Comparison of ENCODE assay signal across 2 cellular contexts in genomic region chr7:110179037-110179436, GRCh38.
TF ChIP-seq lines count a peak whose summit lies in the region.

No MANE protein-coding gene starts in this region.

TF ChIP-seq in A549, 52 proteins besides CTCF, POLR2A, EP300 and RAD21:
- no peak for TF ChIP-seq NR3C1 (IDR thresholded peaks at IDR 0.05)
- TF ChIP-seq MAZ (IDR thresholded peaks at IDR 0.05; ENCODE audit: borderline replicate concordance, low read depth, low read length), result no peak
- TF ChIP-seq ZNF302 (CRISPR knock-in tag; IDR thresholded peaks at IDR 0.05), result no peak
- TF ChIP-seq JUN (IDR thresholded peaks at IDR 0.05), result no peak
- TF ChIP-seq CEBPB (IDR thresholded peaks at IDR 0.05), result no peak
- no peak for TF ChIP-seq EHF (CRISPR knock-in tag; IDR thresholded peaks at IDR 0.05)
- no peak for TF ChIP-seq KDM1A (IDR thresholded peaks at IDR 0.05; ENCODE audit: low read depth)
- TF ChIP-seq MAX (IDR thresholded peaks at IDR 0.05), result no peak
- no peak for TF ChIP-seq MAFK (IDR thresholded peaks at IDR 0.05; ENCODE audit: partially characterized antibody)
- TF ChIP-seq ZSCAN20 (CRISPR knock-in tag; IDR thresholded peaks at IDR 0.05), result no peak
- TF ChIP-seq ELK1 (IDR thresholded peaks at IDR 0.05; ENCODE audit: low read depth, low read length), result no peak
- TF ChIP-seq CHD4 (IDR thresholded peaks at IDR 0.05; ENCODE audit: borderline replicate concordance), result no peak
- no peak for TF ChIP-seq EHMT2 (IDR thresholded peaks at IDR 0.05; ENCODE audit: low read depth)
- TF ChIP-seq ESRRA (IDR thresholded peaks at IDR 0.05; ENCODE audit: borderline replicate concordance, low read length), result no peak
- TF ChIP-seq SREBF2 (IDR thresholded peaks at IDR 0.05), result no peak
- TF ChIP-seq, protein P1, sequence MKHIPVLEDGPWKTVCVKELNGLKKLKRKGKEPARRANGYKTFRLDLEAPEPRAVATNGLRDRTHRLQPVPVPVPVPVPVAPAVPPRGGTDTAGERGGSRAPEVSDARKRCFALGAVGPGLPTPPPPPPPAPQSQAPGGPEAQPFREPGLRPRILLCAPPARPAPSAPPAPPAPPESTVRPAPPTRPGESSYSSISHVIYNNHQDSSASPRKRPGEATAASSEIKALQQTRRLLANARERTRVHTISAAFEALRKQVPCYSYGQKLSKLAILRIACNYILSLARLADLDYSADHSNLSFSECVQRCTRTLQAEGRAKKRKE (CRISPR knock-in tag; IDR thresholded peaks at IDR 0.05; ENCODE audit: low read depth), result no peak

TF ChIP-seq in IMR-90, 13 proteins besides CTCF, POLR2A, EP300 and RAD21:
- TF ChIP-seq NFE2L2 (IDR thresholded peaks at IDR 0.05; ENCODE audit: low read depth, low read length) (no peak), FOS (IDR thresholded peaks at IDR 0.05; ENCODE audit: low read depth, low read length) (no peak), MXI1 (IDR thresholded peaks at IDR 0.05; ENCODE audit: borderline replicate concordance, low read depth, low read length) (no peak), RFX5 (IDR thresholded peaks at IDR 0.05; ENCODE audit: low read depth, low read length) (no peak), CHD1 (IDR thresholded peaks at IDR 0.05; ENCODE audit: low read depth, low read length) (no peak), MAFK (IDR thresholded peaks at IDR 0.05; ENCODE audit: low read depth, low read length) (no peak), USF2 (IDR thresholded peaks at IDR 0.05; ENCODE audit: low read depth, low read length) (no peak), SMC3 (IDR thresholded peaks at IDR 0.05; ENCODE audit: low read depth, low read length) (no peak), ELK1 (IDR thresholded peaks at IDR 0.05; ENCODE audit: borderline replicate concordance, low read depth, low read length) (no peak), BHLHE40 (IDR thresholded peaks at IDR 0.05; ENCODE audit: low read depth, low read length) (no peak), MAZ (IDR thresholded peaks at IDR 0.05; ENCODE audit: borderline replicate concordance, low read depth, low read length) (no peak), CEBPB (IDR thresholded peaks at IDR 0.05; ENCODE audit: low read depth, low read length) (no peak), RCOR1 (IDR thresholded peaks at IDR 0.05; ENCODE audit: insufficient replicate concordance, low read length) (no peak)
